In genomic region chr20:38649275-38649891, GRCh38 we compare ENCODE assay signal across 9 cellular contexts. TPM values are rescaled to one million over a fixed set of nuclear protein-coding genes. Genes with fewer than 3 reads are reported as not detected.
A peak's percentile ranks its signal among the peaks of the same experiment; 100 is the strongest.
DNase-seq lines count a peak whose midpoint lies in the region; ATAC-seq and TF ChIP-seq lines count a peak whose summit lies in the region.
"Had no signal": no experiment of that assay in that cellular context is flagged by ENCODE, and none has a peak within 500 bp of the region (broad histone marks: within the 10 kb centered on the region; RNA-seq: fewer than 3 reads in every experiment).

No MANE protein-coding gene starts in this region.

- intact Hi-C loops in Calu3 (cut with micrococcal nuclease; ENCODE audit: unreplicated experiment), result loop anchor here (1.0 to 5.0 kb wide), 3 partner anchors 83 to 398 kb away; no protein-coding TSS in a partner anchor
- intact Hi-C loops in heart right ventricle (cut with DNase I), result loop anchor here (2.0 to 10.0 kb wide), 9 partner anchors 81 to 398 kb away; partner anchors contain the start of gene ACTR5 (in 1 of the 10)

- no peaks in the 10 kb centered on the region for H3K36me3 Mint-ChIP-seq in Calu3 (ENCODE audit: insufficient read depth, unreplicated experiment)

- CTCF ChIA-PET in Calu3 (lab: Charles Lee), result interaction anchor here (0.5 to 1.2 kb wide), 7 partner anchors 18 to 243 kb away, joined by 3 to 4 read pairs (median 3); no protein-coding TSS in a partner anchor

- H3K4me1 Mint-ChIP-seq in Calu3 (ENCODE audit: low read depth, unreplicated experiment), result no peaks in the 10 kb centered on the region

- H3K9me3 ChIP-seq in heart right ventricle, result no peaks in the 10 kb centered on the region

- H3K27ac Mint-ChIP-seq in Calu3 (ENCODE audit: unreplicated experiment), result no peak overlapping the region

- no TSS peak for BruUV-seq in Calu3 (replicated peaks; lab: Mats Ljungman, UMichigan)

- peaks cover 0 to 10% (median 4%) of the 10 kb centered on the region in 9 donors for H3K4me1 ChIP-seq in heart right ventricle

- 18 to 23% methylated on average over 10 of the region's 10 CpGs for WGBS in heart right ventricle, 2 donors

- TF ChIP-seq CTCF in Calu3 (IDR thresholded peaks at IDR 0.05; ENCODE audit: unreplicated experiment), result peak; percentile 43
- TF ChIP-seq CTCF in heart right ventricle (IDR thresholded peaks at IDR 0.05), result peak in 7 of 9 donors; percentile 37 to 55 (median 47)

- H3K27ac ChIP-seq in heart right ventricle, result no peak overlapping the region

- H3K4me3 ChIP-seq in heart right ventricle, result no peak overlapping the region

- ATAC-seq in heart right ventricle (peak in 4 of 8 donors; percentile 23 to 66 (median 44)), GM19023 (IDR thresholded peaks at IDR 0.05; ENCODE audit: unreplicated experiment) (no peak), GM18907 (IDR thresholded peaks at IDR 0.05; ENCODE audit: unreplicated experiment) (no peak)

- H3K27me3 ChIP-seq in heart right ventricle, result peaks cover 0 to 85% (median 72%) of the 10 kb centered on the region in 7 donors

- DNase-seq in Calu3 (peak; percentile 31), HT-29 (ENCODE audit: low spot score) (peak; percentile 58), SK-MEL-5 (ENCODE audit: low read depth, low spot score) (peak; percentile 63), heart right ventricle (no peak), NCI-H2107 treated with DMSO at 0.1 percent for 48 hours (lab: John Stamatoyannopoulos, UW; ENCODE audit: unreplicated experiment) (no peak)
- no peak for DNase-seq in activated effector memory CD4-positive, alpha-beta T cell treated with anti-CD3 and anti-CD28 coated beads, Interleukin-2, amount 50 U/mL, for 16 hours

- H3K36me3 ChIP-seq in heart right ventricle, result no peaks in the 10 kb centered on the region

- H3K9me3 Mint-ChIP-seq in Calu3 (ENCODE audit: low read depth, unreplicated experiment), result peaks cover 4% of the 10 kb centered on the region

- in situ Hi-C loops in SK-MEL-5 (cut with HindIII; ENCODE audit: low pct_unique_long_range_greater_than_20kb, low sequenced_read_pairs), result no loop called here

- H3K27me3 Mint-ChIP-seq in Calu3 (ENCODE audit: unreplicated experiment), result no peaks in the 10 kb centered on the region

- H3K4me3 Mint-ChIP-seq in Calu3 (ENCODE audit: low read depth, unreplicated experiment), result no peak overlapping the region

RNA-seq across cellular contexts. Expression of gene ARHGAP40, which starts 47.8 kb away (rescaled TPM):
- total RNA-seq in Calu3 (2022) (8.3 and 9.7 TPM in 2 replicates), heart right ventricle (not detected)
- total RNA-seq in HT-29 (2014; rRNA removed; shearing (Covaris generic)), result 0.05 TPM in 1 of 2 replicates, not detected in the other
- total RNA-seq in SK-MEL-5 (2014; rRNA removed; shearing (Covaris generic)), result 0.08 TPM in 1 of 2 replicates, not detected in the other
- not detected in 2 replicates for polyA plus RNA-seq in SK-MEL-5 (2015; cell fraction: cytosol; rRNA removed)
- 0.11 TPM in 1 of 2 replicates, not detected in the other for polyA plus RNA-seq in SK-MEL-5 (2015; cell fraction: nucleus; rRNA removed)
- polyA plus RNA-seq in heart right ventricle, result not detected
- total RNA-seq: temporal lobe had no signal

Comparison
In these comparisons a context has a peak if more than half of its experiments do, and no peak if none do; other contexts are left out.
1. DNase-seq: peak in Calu3 (single experiment), HT-29 (single experiment) and SK-MEL-5 (single experiment); none in heart right ventricle (0 of 2), NCI-H2107 treated with DMSO at 0.1 percent for 48 hours (single experiment) and activated effector memory CD4-positive, alpha-beta T cell treated with anti-CD3 and anti-CD28 coated beads, Interleukin-2, amount 50 U/mL, for 16 hours (single experiment).